In genomic region chr7:4682621-4683042, GRCh38 we compare ENCODE assay signal across 8 cellular contexts. TPM values are rescaled to one million over a fixed set of nuclear protein-coding genes. Genes with fewer than 3 reads are reported as not detected.
DNase-seq lines count a peak whose midpoint lies in the region; ATAC-seq and TF ChIP-seq lines count a peak whose summit lies in the region.

No MANE protein-coding gene starts in this region.

- H3K36me3 ChIP-seq in BE2C (peaks cover 6% of the 10 kb centered on the region; the same call in 1 of the 2 replicates), SK-N-SH (replicated peaks in 1 of 2; ENCODE audit: control insufficient read depth in 1 of 2, insufficient read depth in 2 of 2, low read length in 1 of 2) (peaks cover 0 to 4% of the 10 kb centered on the region in 2 experiments)

- H3K27me3 ChIP-seq in BE2C (0 out of 2 replicates have a peak, but pooled peaks cover 4% of the 10 kb centered on the region), SK-N-SH (ENCODE audit: insufficient read depth) (no peaks in the 10 kb centered on the region)

- H3K4me1 ChIP-seq in BE2C (no peaks in the 10 kb centered on the region), SK-N-SH (ENCODE audit: control insufficient read depth in 1 of 2, insufficient read depth in 2 of 2, low read depth in 1 of 2, low read length in 1 of 2) (peaks cover 6 to 18% of the 10 kb centered on the region in 2 experiments; a peak in 1 of 4 replicates)

- no peak for TF ChIP-seq EP300 in SK-N-SH (IDR thresholded peaks at IDR 0.05; ENCODE audit: borderline replicate concordance in 1 of 2, low read depth in 1 of 2, low read length in 1 of 2)

- H3K9me3 ChIP-seq in BE2C (peaks cover 6% of the 10 kb centered on the region), SK-N-SH (no peaks in the 10 kb centered on the region)

- peak; percentile 34 for DNase-seq in BE2C
- no peak for DNase-seq in SK-N-SH
- peak; percentile 53 for DNase-seq in astrocyte of the spinal cord (ENCODE audit: low read depth, low spot score)
- peak in 2 of 3 donors; percentile 30 to 35 for DNase-seq in immature natural killer cell
- DNase-seq in stimulated activated CD4-positive, alpha-beta T cell treated with anti-CD3 and anti-CD28 coated beads, Interleukin-1b, Interleukin-23, amount 100 ng/mL, for 24 hours (ENCODE audit: low read depth in 4 of 4, low spot score in 1 of 4) = peak in 3 of 4 experiments; percentile 3 to 31 (median 6)
- no peak for DNase-seq in NCI-H1048 (lab: John Stamatoyannopoulos, UW)

- peak overlapping the region in 2 of 6 donors; percentile 66 to 97 for H3K27ac Mint-ChIP-seq in immature natural killer cell

- H3K9ac ChIP-seq in SK-N-SH = peak overlapping the region; percentile 81

- H3K4me1 Mint-ChIP-seq in immature natural killer cell = peaks cover 35 to 41% of the 10 kb centered on the region in 2 donors

- TF ChIP-seq CTCF in BE2C (IDR thresholded peaks at IDR 0.05; ENCODE audit: low read depth, low read length) (no peak), SK-N-SH (IDR thresholded peaks at IDR 0.05) (peak; percentile 15; the same call in 1 of the 2 replicates), astrocyte of the spinal cord (IDR thresholded peaks at IDR 0.05; ENCODE audit: low read depth, low read length) (peak; percentile 22)

- H3K27me3 Mint-ChIP-seq in immature natural killer cell (ENCODE audit: low read depth in 3 of 3) = peaks cover 0 to 7% (median 4%) of the 10 kb centered on the region in 3 donors

- no peaks in the 10 kb centered on the region for H3K9me3 Mint-ChIP-seq in immature natural killer cell

- H3K27ac ChIP-seq in SK-N-SH (ENCODE audit: low read depth in 2 of 2, low read length in 1 of 2) = peak overlapping the region; percentile 61 to 65

- peaks cover 52% of the 10 kb centered on the region for H3K79me2 ChIP-seq in SK-N-SH (ENCODE audit: insufficient read depth)

- H3K36me3 Mint-ChIP-seq in immature natural killer cell = no peaks in the 10 kb centered on the region

- peak overlapping the region; percentile 64 to 94 (median 91) for H3K4me3 Mint-ChIP-seq in immature natural killer cell

- H2AFZ ChIP-seq in SK-N-SH (ENCODE audit: low read depth) = no peak overlapping the region

- 4% methylated on average over 18 of the region's 47 CpGs for WGBS in SK-N-SH (ENCODE audit: low lambda C conversion rate)

- peaks cover 12% of the 10 kb centered on the region for H3F3A ChIP-seq in SK-N-SH (replicated peaks; ENCODE audit: insufficient read depth)

- POLR2A ChIA-PET in SK-N-SH (lab: Yijun Ruan, JAX) = interaction anchor here (0.9 to 3.3 kb wide), 2 partner anchors 41 to 51 kb away, joined by 3 to 68 read pairs; no protein-coding TSS in a partner anchor

- peak; percentile 27 for ATAC-seq in GM19025 (IDR thresholded peaks at IDR 0.05; ENCODE audit: low read depth, unreplicated experiment)
- ATAC-seq in HG03159 (IDR thresholded peaks at IDR 0.05; ENCODE audit: unreplicated experiment) = peak; percentile 20

- no peaks in the 10 kb centered on the region for H3K9me2 ChIP-seq in SK-N-SH

- CTCF ChIA-PET in SK-N-SH (lab: Yijun Ruan, JAX) = interaction anchor here (1.0 to 5.7 kb wide), 7 partner anchors 17 to 116 kb away, joined by 3 to 49 read pairs (median 4); no protein-coding TSS in a partner anchor

- no peak for TF ChIP-seq RAD21 in SK-N-SH (IDR thresholded peaks at IDR 0.05; ENCODE audit: low read length)

- H3K4me3 ChIP-seq in BE2C (ENCODE audit: low read depth, low read length) = peak overlapping the region; percentile 79
- peak overlapping the region; percentile 70 to 96 for H3K4me3 ChIP-seq in SK-N-SH (ENCODE audit: low read depth in 2 of 2, low read length in 1 of 2)
- H3K4me3 ChIP-seq in astrocyte of the spinal cord (ENCODE audit: low read depth, low read length) = peak overlapping the region; percentile 93

- peak overlapping the region; percentile 94 for H3K4me2 ChIP-seq in SK-N-SH

- in situ Hi-C loops in astrocyte of the spinal cord (cut with HindIII; ENCODE audit: low sequenced_read_pairs) = no loop called here

- H4K20me1 ChIP-seq in SK-N-SH (ENCODE audit: insufficient read depth) = peaks cover 31% of the 10 kb centered on the region

TF ChIP-seq in SK-N-SH, 30 proteins besides CTCF, POLR2A, EP300 and RAD21:
- TF ChIP-seq NRF1 (IDR thresholded peaks at IDR 0.05; ENCODE audit: low read depth, low read length) (no peak), GATA2 (CRISPR knock-in tag; IDR thresholded peaks at IDR 0.05) (no peak), CHD2 (IDR thresholded peaks at IDR 0.05; ENCODE audit: low read length, partially characterized antibody) (no peak), SIN3A (IDR thresholded peaks at IDR 0.05; ENCODE audit: borderline replicate concordance, low read depth, low read length) (no peak), RCOR1 (IDR thresholded peaks at IDR 0.05; ENCODE audit: low read length) (no peak)

RNA-seq across cellular contexts. Expression of gene FOXK1, which starts 0.5 kb away (rescaled TPM):
- polyA plus RNA-seq in BE2C (2012; ENCODE audit: insufficient read depth, insufficient read length, low read depth) = 26.0 TPM
- 3.0 and 4.7 TPM in 2 replicates for polyA plus RNA-seq in SK-N-SH (2012; rRNA removed)
- polyA plus RNA-seq in SK-N-SH (2012; cell fraction: cytosol; rRNA removed) = 2.1 and 3.0 TPM in 2 replicates
- 11.3 and 15.1 TPM in 2 replicates for polyA plus RNA-seq in SK-N-SH (2012; cell fraction: nucleus; rRNA removed)
- polyA plus RNA-seq in immature natural killer cell = 1 to 10 TPM; 1.1 to 3.4 (median 1.5) TPM

Comparison
In these comparisons a context has a peak if more than half of its experiments do, and no peak if none do; other contexts are left out.
1. DNase-seq: peak in BE2C (single experiment), astrocyte of the spinal cord (single experiment), immature natural killer cell (2 of 3) and stimulated activated CD4-positive, alpha-beta T cell treated with anti-CD3 and anti-CD28 coated beads, Interleukin-1b, Interleukin-23, amount 100 ng/mL, for 24 hours (3 of 4); none in SK-N-SH (single experiment) and NCI-H1048 (single experiment).
2. Peak in every context shown above with its lines, with median percentiles within 50 percentile points of each other: H3K4me3 ChIP-seq.